ENCODE assay signal across 12 cellular contexts in the genomic region with DNA sequence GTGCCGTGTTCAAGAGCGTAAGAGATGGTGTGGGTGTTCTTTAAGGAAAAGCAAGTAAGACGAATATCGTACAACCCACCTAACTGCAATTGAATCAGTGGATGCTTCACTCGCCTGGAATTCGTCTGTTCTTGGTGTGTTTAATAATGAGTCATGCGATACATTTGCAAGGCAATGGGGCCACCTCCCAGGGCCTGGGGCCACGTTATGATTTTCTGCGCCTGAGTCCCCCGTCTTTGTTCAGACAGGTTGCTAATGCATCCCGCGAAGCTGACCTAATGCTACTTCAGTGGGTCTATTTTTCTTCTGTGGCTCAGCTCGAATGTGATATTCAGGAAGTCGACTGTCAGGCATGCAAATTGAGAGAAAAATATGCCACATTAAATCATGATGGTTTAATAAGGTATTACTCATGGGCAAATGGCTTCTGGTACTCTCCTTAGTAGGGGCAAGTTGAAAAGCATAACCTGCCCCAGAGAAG. TPM values are rescaled to one million over a fixed set of nuclear protein-coding genes. Genes with fewer than 3 reads are reported as not detected.
DNase-seq lines count a peak whose midpoint lies in the region; ATAC-seq and TF ChIP-seq lines count a peak whose summit lies in the region.
"Had no signal": no experiment of that assay in that cellular context is flagged by ENCODE, and none has a peak within 500 bp of the region (broad histone marks: within the 10 kb centered on the region; RNA-seq: fewer than 3 reads in every experiment).

No MANE protein-coding gene starts in this region.

- in situ Hi-C loops in astrocyte of the spinal cord (cut with HindIII; ENCODE audit: low sequenced_read_pairs): no loop called here

- TF ChIP-seq EP300 in Ishikawa (IDR thresholded peaks at IDR 0.05; ENCODE audit: borderline replicate concordance): no peak

- H3K27ac Mint-ChIP-seq in mesothelial cell of epicardium: peak overlapping the region; percentile 87
- H3K27ac Mint-ChIP-seq in activated T-helper 17 cell treated with anti-CD3 and anti-CD28 coated beads, Interleukin-2, amount 50 U/mL, for 72 hours: no peak overlapping the region

- no peak for TF ChIP-seq RAD21 in Ishikawa (IDR thresholded peaks at IDR 0.05; ENCODE audit: low read depth)

- ATAC-seq in HG02870 (IDR thresholded peaks at IDR 0.05; ENCODE audit: unreplicated experiment): no peak
- no peak for ATAC-seq in activated T-helper 17 cell treated with anti-CD3 and anti-CD28 coated beads, Interleukin-2, amount 50 U/mL, for 72 hours (replicated peaks)
- ATAC-seq in HG02763 (IDR thresholded peaks at IDR 0.05; ENCODE audit: unreplicated experiment): no peak
- no peak for ATAC-seq in HG03571 (IDR thresholded peaks at IDR 0.05; ENCODE audit: unreplicated experiment)
- ATAC-seq: right lobe of liver had no signal

- TF ChIP-seq CTCF in astrocyte of the spinal cord (IDR thresholded peaks at IDR 0.05; ENCODE audit: low read depth, low read length) (no peak), mesothelial cell of epicardium (IDR thresholded peaks at IDR 0.05; ENCODE audit: unreplicated experiment) (no peak)

- peaks cover 7% of the 10 kb centered on the region for H3K36me3 Mint-ChIP-seq in mesothelial cell of epicardium
- H3K36me3 Mint-ChIP-seq in activated T-helper 17 cell treated with anti-CD3 and anti-CD28 coated beads, Interleukin-2, amount 50 U/mL, for 72 hours (ENCODE audit: low read depth): no peaks in the 10 kb centered on the region

- peaks cover 37% of the 10 kb centered on the region for H3K4me1 Mint-ChIP-seq in mesothelial cell of epicardium
- no peaks in the 10 kb centered on the region for H3K4me1 Mint-ChIP-seq in activated T-helper 17 cell treated with anti-CD3 and anti-CD28 coated beads, Interleukin-2, amount 50 U/mL, for 72 hours

- H3K9me3 Mint-ChIP-seq in mesothelial cell of epicardium: peaks cover 33% of the 10 kb centered on the region
- H3K9me3 Mint-ChIP-seq in activated T-helper 17 cell treated with anti-CD3 and anti-CD28 coated beads, Interleukin-2, amount 50 U/mL, for 72 hours: no peaks in the 10 kb centered on the region

- no peak overlapping the region for H3K4me3 ChIP-seq in astrocyte of the spinal cord (ENCODE audit: low read depth, low read length)
- H3K4me3 ChIP-seq: right lobe of liver had no signal

- peak overlapping the region; percentile 18 for H3K4me3 Mint-ChIP-seq in mesothelial cell of epicardium
- no peak overlapping the region for H3K4me3 Mint-ChIP-seq in activated T-helper 17 cell treated with anti-CD3 and anti-CD28 coated beads, Interleukin-2, amount 50 U/mL, for 72 hours

- H3K27me3 Mint-ChIP-seq in mesothelial cell of epicardium (ENCODE audit: low read depth): no peaks in the 10 kb centered on the region
- H3K27me3 Mint-ChIP-seq in activated T-helper 17 cell treated with anti-CD3 and anti-CD28 coated beads, Interleukin-2, amount 50 U/mL, for 72 hours: peaks cover 3% of the 10 kb centered on the region

- DNase-seq in AG08395 (ENCODE audit: low spot score) (peak; percentile 36), astrocyte of the spinal cord (ENCODE audit: low read depth, low spot score) (peak; percentile 91), mesothelial cell of epicardium (ENCODE audit: low spot score in 2 of 2, unreplicated experiment in 2 of 2) (no peak)
- DNase-seq: activated CD4-positive, alpha-beta T cell treated with anti-CD3 and anti-CD28 coated beads for 48 hours; H7; right lobe of liver; stimulated activated naive CD4-positive, alpha-beta T cell had no signal

TF ChIP-seq in Ishikawa, 13 proteins besides CTCF, POLR2A, EP300 and RAD21:
- no peak for TF ChIP-seq NFIC (IDR thresholded peaks at IDR 0.05)
- peak; percentile 52 for TF ChIP-seq TEAD4 (IDR thresholded peaks at IDR 0.05)

RNA-seq across cellular contexts. Expression of gene MID1, which starts 14.3 kb away (rescaled TPM):
- total RNA-seq in mesothelial cell of epicardium: 48.3 to 52.5 TPM (median 48.8 TPM) in 3 replicates
- 1 to 10 TPM in 1 of 2 donors, under 1 TPM in 1; 0.30 to 1.4 TPM for total RNA-seq in activated T-helper 17 cell treated with anti-CD3 and anti-CD28 coated beads, Interleukin-2, amount 50 U/mL, for 72 hours

Comparison
In these comparisons a context has a peak if more than half of its experiments do, and no peak if none do; other contexts are left out.
1. DNase-seq: peak in AG08395 (single experiment) and astrocyte of the spinal cord (single experiment); none in mesothelial cell of epicardium (0 of 2).
2. RNA of gene MID1, which starts 14.3 kb away (total RNA-seq): 48.3 to 52.5 TPM in mesothelial cell of epicardium; 0.30 to 1.4 TPM in activated T-helper 17 cell treated with anti-CD3 and anti-CD28 coated beads, Interleukin-2, amount 50 U/mL, for 72 hours; every median in the first group is over 10 times any median in the second.